Comparison of ENCODE assay signal across 21 cellular contexts in the genomic region with DNA sequence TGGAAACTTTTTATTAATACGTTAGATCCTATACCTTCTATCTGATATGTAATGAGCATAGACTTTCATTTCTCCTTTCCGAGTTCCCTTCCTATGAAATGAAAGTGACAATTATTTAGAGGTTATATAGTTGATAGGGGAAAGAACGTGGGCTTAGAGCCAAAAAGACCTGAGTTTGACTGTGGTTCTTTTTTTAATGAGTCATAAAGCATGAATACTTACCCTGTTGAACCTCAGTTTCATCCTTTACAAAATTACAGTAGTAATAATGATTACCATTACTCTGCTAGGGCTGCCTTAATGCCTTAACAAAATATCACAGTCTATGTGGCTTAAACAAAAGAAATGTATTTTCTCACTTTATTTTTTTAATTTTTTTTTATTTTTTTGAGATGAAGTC.
"Had no signal": no experiment of that assay in that cellular context is flagged by ENCODE, and none has a peak within 500 bp of the region (broad histone marks: within the 10 kb centered on the region; RNA-seq: fewer than 3 reads in every experiment).

No MANE protein-coding gene starts in this region.

- H3K4me3 ChIP-seq: esophagus squamous epithelium, lower lobe of right lung, pancreas, right lobe of liver, smooth muscle cell, stomach, tibial artery, vagina had no signal

- H3K9me3 ChIP-seq: pancreas, right lobe of liver, vagina had no signal

- ATAC-seq: effector memory CD8-positive, alpha-beta T cell; left ventricle myocardium superior; lower lobe of right lung; natural killer cell; pancreas; right lobe of liver; stimulated activated effector memory CD8-positive, alpha-beta T cell treated with anti-CD3 and anti-CD28 coated beads, Interleukin-12 subunit alpha, Interleukin-12 subunit beta, amount 100 ng/mL, for 72 hours had no signal

- H3K27me3 ChIP-seq: esophagus squamous epithelium, pancreas, right lobe of liver, stomach, tibial artery, vagina had no signal

- H3K4me1 ChIP-seq: esophagus squamous epithelium, lower lobe of right lung, pancreas, right lobe of liver, stomach, tibial artery had no signal

- H3K27ac ChIP-seq: esophagus squamous epithelium, lower lobe of right lung, pancreas, right lobe of liver, stomach, tibial artery, vagina had no signal

- H3K36me3 ChIP-seq: esophagus squamous epithelium, lower lobe of right lung, pancreas, right lobe of liver, stomach, tibial artery, vagina had no signal

- DNase-seq: cortex of kidney; effector memory CD8-positive, alpha-beta T cell; erythroblast; esophagus squamous epithelium; foreskin melanocyte; hypothalamus; left ventricle myocardium superior; lower lobe of right lung; natural killer cell; occipital lobe; pancreas; right lobe of liver; stimulated activated CD4-positive, alpha-beta T cell treated with anti-CD3 and anti-CD28 coated beads, Interleukin-12 subunit alpha, Interleukin-12 subunit beta, amount 100 ng/mL, for 4 hours; stimulated activated CD4-positive, alpha-beta T cell treated with anti-CD3 and anti-CD28 coated beads, Interleukin-1b, Interleukin-23, amount 100 ng/mL, for 48 hours; stimulated activated CD4-positive, alpha-beta T cell treated with anti-CD3 and anti-CD28 coated beads, Interleukin-4, amount 100 ng/mL, for 24 hours; stimulated activated naive CD4-positive, alpha-beta T cell treated with Interleukin-2 at 50 U/mL for 16 hours; stomach; tibial artery had no signal
